10 cellular contexts compared by ENCODE assay signal in genomic region chrX:115344885-115345653, GRCh38. TPM values are rescaled to one million over a fixed set of nuclear protein-coding genes. Genes with fewer than 3 reads are reported as not detected.
DNase-seq lines count a peak whose midpoint lies in the region; ATAC-seq, FAIRE-seq and TF ChIP-seq lines count a peak whose summit lies in the region.
"Had no signal": no experiment of that assay in that cellular context is flagged by ENCODE, and none has a peak within 500 bp of the region (broad histone marks: within the 10 kb centered on the region; RNA-seq: fewer than 3 reads in every experiment).

No MANE protein-coding gene starts in this region.

- CTCF ChIA-PET in activated naive CD4-positive, alpha-beta T cell treated with anti-CD3 and anti-CD28 coated beads, Interleukin-2, amount 10 ng/mL, durations not matched to agents 7 days and 5 days (lab: Charles Lee) = no interaction called here

- TF ChIP-seq CTCF in astrocyte (IDR thresholded peaks at IDR 0.05; ENCODE audit: insufficient read depth, low read depth, low read length) = no peak
- TF ChIP-seq CTCF in right atrium auricular region (IDR thresholded peaks at IDR 0.05) = no peak
- no peak for TF ChIP-seq CTCF in GM13976 (IDR thresholded peaks at IDR 0.05; ENCODE audit: borderline replicate concordance, control extremely low read depth, extremely low read depth, insufficient read depth, missing control alignments)

- peaks cover 17% of the 10 kb centered on the region for H3K4me1 Mint-ChIP-seq in astrocyte (ENCODE audit: low read depth, unreplicated experiment)
- H3K4me1 Mint-ChIP-seq in activated naive CD4-positive, alpha-beta T cell treated with anti-CD3 and anti-CD28 coated beads, Interleukin-2, amount 10 ng/mL, durations not matched to agents 7 days and 5 days = no peaks in the 10 kb centered on the region
- H3K4me1 Mint-ChIP-seq: central memory CD8-positive, alpha-beta T cell had no signal

- peak overlapping the region; percentile 60 for H3K27ac ChIP-seq in astrocyte (ENCODE audit: low read depth, low read length)
- H3K27ac ChIP-seq in right atrium auricular region = peak overlapping the region; percentile 23 to 72

- H3K36me3 Mint-ChIP-seq in astrocyte (ENCODE audit: low read depth, unreplicated experiment) = no peaks in the 10 kb centered on the region
- no peaks in the 10 kb centered on the region for H3K36me3 Mint-ChIP-seq in activated naive CD4-positive, alpha-beta T cell treated with anti-CD3 and anti-CD28 coated beads, Interleukin-2, amount 10 ng/mL, durations not matched to agents 7 days and 5 days

- H3K27me3 ChIP-seq in astrocyte (ENCODE audit: insufficient read depth, low read length) (no peaks in the 10 kb centered on the region), right atrium auricular region (no peaks in the 10 kb centered on the region)

- peak overlapping the region; percentile 32 for H2AFZ ChIP-seq in astrocyte (ENCODE audit: low read depth, low read length)

- no peak for ATAC-seq in GM18498 (IDR thresholded peaks at IDR 0.05; ENCODE audit: unreplicated experiment)
- ATAC-seq: GM12878 had no signal

- peak overlapping the region; percentile 45 for H3K9ac ChIP-seq in astrocyte (ENCODE audit: low read length)

- no peak overlapping the region for H3K4me3 Mint-ChIP-seq in astrocyte (ENCODE audit: unreplicated experiment)
- H3K4me3 Mint-ChIP-seq in activated naive CD4-positive, alpha-beta T cell treated with anti-CD3 and anti-CD28 coated beads, Interleukin-2, amount 10 ng/mL, durations not matched to agents 7 days and 5 days = no peak overlapping the region
- H3K4me3 Mint-ChIP-seq: central memory CD8-positive, alpha-beta T cell had no signal

- H3K36me3 ChIP-seq in astrocyte (ENCODE audit: insufficient read depth, low read length) (no peaks in the 10 kb centered on the region), right atrium auricular region (no peaks in the 10 kb centered on the region)

- H3K9me3 ChIP-seq in astrocyte (ENCODE audit: insufficient read depth, low read depth, low read length) = no peaks in the 10 kb centered on the region
- H3K9me3 ChIP-seq in right atrium auricular region = no peaks in the 10 kb centered on the region

- no peak overlapping the region for H3K4me3 ChIP-seq in astrocyte (ENCODE audit: insufficient read depth, low read depth, low read length)
- H3K4me3 ChIP-seq in right atrium auricular region = no peak overlapping the region
- H3K4me3 ChIP-seq: GM12878 had no signal

- H3K9me3 Mint-ChIP-seq in astrocyte (ENCODE audit: unreplicated experiment) = peaks cover under 1% of the 10 kb centered on the region
- H3K9me3 Mint-ChIP-seq in activated naive CD4-positive, alpha-beta T cell treated with anti-CD3 and anti-CD28 coated beads, Interleukin-2, amount 10 ng/mL, durations not matched to agents 7 days and 5 days = no peaks in the 10 kb centered on the region
- H3K9me3 Mint-ChIP-seq: central memory CD8-positive, alpha-beta T cell had no signal

- DNase-seq in Caki2 (ENCODE audit: low read depth) (peak; percentile 79), NCI-H1930 (lab: John Stamatoyannopoulos, UW) (peak; percentile 50 to 54), astrocyte (ENCODE audit: low read depth) (peak; percentile 95), right atrium auricular region (ENCODE audit: low spot score) (peak; percentile 93), putamen (ENCODE audit: low spot score) (peak; percentile 84), GM13976 (ENCODE audit: low spot score) (no peak)
- no peak for DNase-seq in activated naive CD4-positive, alpha-beta T cell treated with anti-CD3 and anti-CD28 coated beads, Interleukin-2, amount 10 ng/mL, durations not matched to agents 7 days and 5 days

- no peaks in the 10 kb centered on the region for H4K20me1 ChIP-seq in astrocyte (ENCODE audit: insufficient read depth, low read length)

- H3K79me2 ChIP-seq in astrocyte (ENCODE audit: insufficient read depth, low read length) = no peaks in the 10 kb centered on the region

- no peaks in the 10 kb centered on the region for H3K27me3 Mint-ChIP-seq in astrocyte (ENCODE audit: low read depth, unreplicated experiment)
- H3K27me3 Mint-ChIP-seq in activated naive CD4-positive, alpha-beta T cell treated with anti-CD3 and anti-CD28 coated beads, Interleukin-2, amount 10 ng/mL, durations not matched to agents 7 days and 5 days = no peaks in the 10 kb centered on the region
- H3K27me3 Mint-ChIP-seq: central memory CD8-positive, alpha-beta T cell had no signal

- peaks cover 12% of the 10 kb centered on the region for H3K4me1 ChIP-seq in astrocyte (ENCODE audit: insufficient read depth, low read length)
- peaks cover 0 to 16% of the 10 kb centered on the region in 2 donors for H3K4me1 ChIP-seq in right atrium auricular region

- in situ Hi-C loops in Caki2 (cut with HindIII; ENCODE audit: low pct_unique_long_range_greater_than_20kb, low sequenced_read_pairs) = no loop called here
- in situ Hi-C loops in GM13976 (cut with MboI; ENCODE audit: low sequenced_read_pairs, unreplicated experiment) = no loop called here

- H3K27ac Mint-ChIP-seq in astrocyte (ENCODE audit: unreplicated experiment) = peak overlapping the region; percentile 97
- no peak overlapping the region for H3K27ac Mint-ChIP-seq in activated naive CD4-positive, alpha-beta T cell treated with anti-CD3 and anti-CD28 coated beads, Interleukin-2, amount 10 ng/mL, durations not matched to agents 7 days and 5 days

- peak overlapping the region; percentile 69 for H3K4me2 ChIP-seq in astrocyte (ENCODE audit: low read length)

- peak; percentile 94 for FAIRE-seq in astrocyte (lab: Jason Lieb, UNC)
- FAIRE-seq: GM12878 had no signal

RNA-seq across cellular contexts. Expression of gene LUZP4, which starts 55.6 kb away (rescaled TPM):
- total RNA-seq in Caki2 (2014; rRNA removed; shearing (Covaris generic); ENCODE audit: low replicate concordance) = not detected in 2 replicates
- total RNA-seq in astrocyte = not detected in 2 replicates
- not detected for total RNA-seq in right atrium auricular region
- total RNA-seq: GM12878 had no signal

Comparison
In these comparisons a context has a peak if more than half of its experiments do, and no peak if none do; other contexts are left out.
1. DNase-seq: peak in Caki2 (single experiment), NCI-H1930 (2 of 2), astrocyte (single experiment), right atrium auricular region (single experiment) and putamen (single experiment); none in GM13976 (single experiment) and activated naive CD4-positive, alpha-beta T cell treated with anti-CD3 and anti-CD28 coated beads, Interleukin-2, amount 10 ng/mL, durations not matched to agents 7 days and 5 days (single experiment).